Comparison of ENCODE assay signal across 8 cellular contexts in genomic region chr2:17470855-17471641, GRCh38. TPM values are rescaled to one million over a fixed set of nuclear protein-coding genes. Genes with fewer than 3 reads are reported as not detected.
DNase-seq lines count a peak whose midpoint lies in the region; ATAC-seq, FAIRE-seq and TF ChIP-seq lines count a peak whose summit lies in the region.

No MANE protein-coding gene starts in this region.

- FAIRE-seq in endothelial cell of umbilical vein (lab: Jason Lieb, UNC) = no peak

- WGBS in suprapubic skin = 86% methylated on average over 6 of the region's 6 CpGs

- H4K20me1 ChIP-seq in endothelial cell of umbilical vein (replicated peaks; ENCODE audit: control insufficient read depth, extremely low read depth, insufficient read depth, low read length) = no peaks in the 10 kb centered on the region

- POLR2A ChIA-PET in endothelial cell of umbilical vein (lab: Charles Lee) = no interaction called here

- no peaks in the 10 kb centered on the region for H3K79me2 ChIP-seq in endothelial cell of umbilical vein (ENCODE audit: control insufficient read depth, insufficient read depth, low read length)

- dilution Hi-C loops in endothelial cell of umbilical vein (cut with MboI; ENCODE audit: extremely low pct_ligation_motif_present, low sequenced_read_pairs) = no loop called here

- H2AFZ ChIP-seq in endothelial cell of umbilical vein (ENCODE audit: low read depth, low read length) = no peak overlapping the region

- TF ChIP-seq CTCF in endothelial cell of umbilical vein (IDR thresholded peaks at IDR 0.05; ENCODE audit: extremely low read depth in 1 of 2, insufficient read depth in 1 of 2, low read depth in 1 of 2, low read length in 2 of 2) = peak in 1 of 2 donors; percentile 11
- TF ChIP-seq CTCF in suprapubic skin (IDR thresholded peaks at IDR 0.05) = no peak
- TF ChIP-seq CTCF in coronary artery (IDR thresholded peaks at IDR 0.05) = no peak

- H3K4me2 ChIP-seq in endothelial cell of umbilical vein (ENCODE audit: insufficient read depth, low read length) = no peak overlapping the region

- BruUV-seq in endothelial cell of umbilical vein (replicated peaks; lab: Mats Ljungman, UMichigan) = no TSS peak

- H3K36me3 ChIP-seq in endothelial cell of umbilical vein (ENCODE audit: control insufficient read depth in 2 of 2, extremely low read depth in 1 of 2, insufficient read depth in 2 of 2, low read length in 2 of 2) (no peaks in the 10 kb centered on the region), suprapubic skin (no peaks in the 10 kb centered on the region)

- CTCF ChIA-PET in endothelial cell of umbilical vein (lab: Charles Lee) = interaction anchor here (0.6 to 2.2 kb wide), 2 partner anchors 200 to 707 kb away, joined by 3 to 25 read pairs; no protein-coding TSS in a partner anchor

- H3K9me1 ChIP-seq in endothelial cell of umbilical vein (replicated peaks; ENCODE audit: control insufficient read depth, extremely low read depth, insufficient read depth, low read length) = no peaks in the 10 kb centered on the region

- H3K9me3 ChIP-seq in endothelial cell of umbilical vein (replicated peaks; ENCODE audit: control insufficient read depth, insufficient read depth, low read length) = no peaks in the 10 kb centered on the region
- H3K9me3 ChIP-seq in suprapubic skin = peaks cover 15% of the 10 kb centered on the region

- no peak overlapping the region for H3K9ac ChIP-seq in endothelial cell of umbilical vein (replicated peaks; ENCODE audit: extremely low read depth, insufficient read depth, low read length)

- H3K27me3 ChIP-seq in endothelial cell of umbilical vein (ENCODE audit: control insufficient read depth in 2 of 2, insufficient read depth in 2 of 2, low read length in 2 of 2) (no peaks in the 10 kb centered on the region), suprapubic skin (no peaks in the 10 kb centered on the region)

- H3K4me3 ChIP-seq in endothelial cell of umbilical vein (replicated peaks in 1 of 3; ENCODE audit: insufficient read depth in 1 of 3, low read depth in 1 of 3, low read length in 3 of 3) (no peak overlapping the region), suprapubic skin (no peak overlapping the region), coronary artery (no peak overlapping the region)

- TF ChIP-seq EP300 in suprapubic skin (IDR thresholded peaks at IDR 0.05) = no peak

- no peak for TF ChIP-seq POLR2A in endothelial cell of umbilical vein (IDR thresholded peaks at IDR 0.05; ENCODE audit: low read depth, low read length)
- no peak for TF ChIP-seq POLR2A in suprapubic skin (IDR thresholded peaks at IDR 0.05)

- intact Hi-C loops in endothelial cell of umbilical vein (cut with micrococcal nuclease) = loop anchor here (1.0 to 5.0 kb wide), 2 partner anchors 200 to 361 kb away; no protein-coding TSS in a partner anchor

- DNase-seq in NCI-H2227 (lab: John Stamatoyannopoulos, UW; ENCODE audit: unreplicated experiment) (peak; percentile 20), NCI-H2227 treated with DMSO at 0.1 percent for 48 hours (lab: John Stamatoyannopoulos, UW) (no peak), NCI-H226 (peak; percentile 27), endothelial cell of umbilical vein (ENCODE audit: low read depth, low spot score) (peak; percentile 6), stromal cell of bone marrow (ENCODE audit: low read depth) (peak; percentile 56), suprapubic skin (ENCODE audit: low spot score in 2 of 2) (no peak), coronary artery (ENCODE audit: low spot score) (no peak)

- H3K27ac ChIP-seq in endothelial cell of umbilical vein (ENCODE audit: insufficient read depth, low read depth, low read length) = no peak overlapping the region
- H3K27ac ChIP-seq in suprapubic skin = no peak overlapping the region
- H3K27ac ChIP-seq in coronary artery = no peak overlapping the region

- ATAC-seq in GM19035 (IDR thresholded peaks at IDR 0.05; ENCODE audit: unreplicated experiment) = no peak

- no peaks in the 10 kb centered on the region for H3K4me1 ChIP-seq in endothelial cell of umbilical vein (ENCODE audit: control insufficient read depth, extremely low read depth, insufficient read depth, low read length)
- no peaks in the 10 kb centered on the region for H3K4me1 ChIP-seq in suprapubic skin

TF ChIP-seq in endothelial cell of umbilical vein, 7 proteins besides CTCF, POLR2A, EP300 and RAD21:
- TF ChIP-seq GATA2 (IDR thresholded peaks at IDR 0.05; ENCODE audit: insufficient read depth, insufficient read length, low read depth, low read length) (no peak), FOS (IDR thresholded peaks at IDR 0.05; ENCODE audit: borderline replicate concordance, insufficient read depth, low read length) (no peak), POLR2AphosphoS5 (IDR thresholded peaks at IDR 0.05; ENCODE audit: insufficient read depth, low read depth, low read length) (no peak), MYC (IDR thresholded peaks at IDR 0.05; ENCODE audit: low read depth, low read length) (no peak), JUN (IDR thresholded peaks at IDR 0.05; ENCODE audit: borderline replicate concordance, insufficient read depth, insufficient read length, low read depth) (no peak), MAX (IDR thresholded peaks at IDR 0.05; ENCODE audit: insufficient read depth, insufficient read length) (no peak), EZH2 (IDR thresholded peaks at IDR 0.05; ENCODE audit: borderline replicate concordance, low read depth, low read length, severe bottlenecking) (no peak)

RNA-seq across cellular contexts. Expression of gene RAD51AP2, which starts 47.2 kb away (rescaled TPM):
- total RNA-seq in endothelial cell of umbilical vein (not detected in 2 replicates), suprapubic skin (under 1 TPM in 3 of 4 donors, not detected in 1; 0.11 to 0.89 (median 0.18) TPM)
- polyA plus RNA-seq in endothelial cell of umbilical vein = not detected in 2 replicates
- not detected in 2 replicates for polyA plus RNA-seq in endothelial cell of umbilical vein (2011; cell fraction: cytosol; rRNA removed)
- not detected in 2 replicates for polyA plus RNA-seq in endothelial cell of umbilical vein (2011; cell fraction: nucleus; rRNA removed)
- polyA plus RNA-seq in endothelial cell of umbilical vein (2012) = not detected in 2 replicates
- polyA minus RNA-seq in endothelial cell of umbilical vein = not detected in 2 replicates
- polyA minus RNA-seq in endothelial cell of umbilical vein (2011; cell fraction: cytosol; rRNA and poly(A)+ RNA removed) = not detected
- polyA minus RNA-seq in endothelial cell of umbilical vein (2011; cell fraction: nucleus; rRNA and poly(A)+ RNA removed) = not detected in 2 replicates

Comparison
In these comparisons a context has a peak if more than half of its experiments do, and no peak if none do; other contexts are left out.
1. DNase-seq: peak in NCI-H2227 (single experiment), NCI-H226 (single experiment), endothelial cell of umbilical vein (single experiment) and stromal cell of bone marrow (single experiment); none in NCI-H2227 treated with DMSO at 0.1 percent for 48 hours (single experiment), suprapubic skin (0 of 2) and coronary artery (single experiment).